ENCODE assay signal across 34 cellular contexts in the genomic region with DNA sequence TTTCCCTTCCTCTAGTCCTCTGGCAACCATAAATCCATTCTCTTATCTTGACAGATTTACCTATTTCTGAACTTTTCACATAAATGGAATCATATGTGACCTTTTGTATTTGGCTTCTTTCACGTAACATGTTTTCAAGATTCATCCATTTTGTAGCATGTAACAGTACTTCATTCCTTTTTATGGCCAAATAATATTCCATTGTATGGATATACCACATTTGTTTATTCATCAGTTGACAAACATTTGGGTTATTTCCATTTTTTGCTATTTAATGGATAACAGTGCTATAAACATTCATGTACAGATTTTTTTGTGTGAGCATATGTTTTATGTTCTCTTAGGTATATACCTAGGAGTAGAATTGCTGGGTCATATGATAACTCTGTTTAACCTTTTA.
"Had no signal": no experiment of that assay in that cellular context is flagged by ENCODE, and none has a peak within 500 bp of the region (broad histone marks: within the 10 kb centered on the region; RNA-seq: fewer than 3 reads in every experiment).

No MANE protein-coding gene starts in this region.

- H3K4me3 ChIP-seq: MG63 had no signal

- H3K27me3 ChIP-seq: MG63 had no signal

- H3K9me3 ChIP-seq: MG63 had no signal

- H3K9ac ChIP-seq: KMS-11 had no signal

- DNase-seq: Karpas-422, Kasumi-1, MG63, MM.1S, MV-4-11, NCI-H1048, NCI-H1092, NCI-H1092 treated with DMSO at 0.1 percent for 48 hours, NCI-H1105, NCI-H1105 treated with DMSO at 0.1 percent for 48 hours, NCI-H1417, NCI-H1417 treated with DMSO at 0.1 percent for 48 hours, NCI-H1436, NCI-H1436 treated with DMSO at 0.1 percent for 48 hours, NCI-H146, NCI-H1694, NCI-H1694 treated with DMSO at 0.1 percent for 48 hours, NCI-H187, NCI-H187 treated with DMSO at 0.1 percent for 48 hours, NCI-H1930, NCI-H2029, NCI-H2029 treated with DMSO at 0.1 percent for 48 hours, NCI-H2081, NCI-H2081 treated with DMSO at 0.1 percent for 48 hours, NCI-H2107, NCI-H2171, NCI-H2171 treated with DMSO at 0.1 percent for 48 hours, NCI-H2227 treated with DMSO at 0.1 percent for 48 hours, NCI-H226, NCI-H345, NCI-H446, NCI-H446 treated with DMSO at 0.1 percent for 48 hours, NCI-H510A had no signal

- H3K27ac ChIP-seq: KMS-11 had no signal

- H3K4me2 ChIP-seq: KMS-11 had no signal
